17 cellular contexts compared by ENCODE assay signal in genomic region chr11:15901046-15901445, GRCh38.
A peak's percentile ranks its signal among the peaks of the same experiment; 100 is the strongest.
DNase-seq lines count a peak whose midpoint lies in the region; ATAC-seq and TF ChIP-seq lines count a peak whose summit lies in the region.
"Had no signal": no experiment of that assay in that cellular context is flagged by ENCODE, and none has a peak within 500 bp of the region (broad histone marks: within the 10 kb centered on the region; RNA-seq: fewer than 3 reads in every experiment).

No MANE protein-coding gene starts in this region.

- no peak overlapping the region for H2BK5ac ChIP-seq in H9 (ENCODE audit: insufficient read length, low read length)

- H3K18ac ChIP-seq in H9 (ENCODE audit: insufficient read length, low read depth, low read length), result no peak overlapping the region

- H4K91ac ChIP-seq in H9 (ENCODE audit: insufficient read length, low read depth, low read length), result no peak overlapping the region

- no peak overlapping the region for H2BK15ac ChIP-seq in H9 (ENCODE audit: low read depth, low read length)

- no peak overlapping the region for H3K4me2 ChIP-seq in H9 (ENCODE audit: insufficient read depth, insufficient read length, low read length)

- H3K9ac ChIP-seq in H9 (ENCODE audit: extremely low read depth, insufficient read length, low read length), result no peak overlapping the region

- H4K5ac ChIP-seq in H9 (ENCODE audit: insufficient read length, low read depth, low read length), result no peak overlapping the region

- H2BK120ac ChIP-seq in H9 (ENCODE audit: low read depth, low read length, poor library complexity, severe bottlenecking), result no peak overlapping the region

- no peaks in the 10 kb centered on the region for H3K4me1 ChIP-seq in H9 (ENCODE audit: insufficient read depth, low read length)
- H3K4me1 ChIP-seq: thyroid gland had no signal

- DNase-seq in NCI-H748 (lab: John Stamatoyannopoulos, UW; ENCODE audit: unreplicated experiment) (peak; percentile 10), NCI-H748 treated with DMSO at 0.1 percent for 48 hours (lab: John Stamatoyannopoulos, UW) (no peak), fibroblast of villous mesenchyme (ENCODE audit: low read depth) (peak; percentile 91), memory B cell (ENCODE audit: low spot score in 2 of 2) (no peak), H9 (no peak), cerebellum (ENCODE audit: low spot score) (no peak)
- DNase-seq in activated T-cell treated with anti-CD3 and anti-CD28 coated beads, Interleukin-2, amount 50 U/mL, for 72 hours, result no peak
- DNase-seq: 8988T; activated CD8-positive, alpha-beta memory T cell treated with anti-CD3 and anti-CD28 coated beads for 24 hours; activated gamma-delta T cell treated with Interleukin-2 at 50 U/mL for 16 hours; effector CD8-positive, alpha-beta T cell; EL; foreskin melanocyte; MV-4-11; naive B cell; thyroid gland had no signal

- no peak overlapping the region for H3K4ac ChIP-seq in H9 (ENCODE audit: low read depth, low read length)

- H3K4me1 Mint-ChIP-seq in memory B cell (no peaks in the 10 kb centered on the region), H9 (peaks cover 5% of the 10 kb centered on the region in 2 experiments; a peak in 3 of 4 replicates)
- H3K4me1 Mint-ChIP-seq in activated T-cell treated with anti-CD3 and anti-CD28 coated beads, Interleukin-2, amount 50 U/mL, for 72 hours (ENCODE audit: low read depth), result no peaks in the 10 kb centered on the region
- H3K4me1 Mint-ChIP-seq: naive B cell had no signal

- no peak overlapping the region for H2BK12ac ChIP-seq in H9 (ENCODE audit: insufficient read length, low read depth, low read length)

- H3K27me3 ChIP-seq in H9 (ENCODE audit: insufficient read depth, low read length), result no peaks in the 10 kb centered on the region
- H3K27me3 ChIP-seq: thyroid gland had no signal

- no peaks in the 10 kb centered on the region for H3K23me2 ChIP-seq in H9 (ENCODE audit: insufficient read length, low read depth, low read length, poor library complexity, severe bottlenecking)

- no peak overlapping the region for H3K23ac ChIP-seq in H9 (ENCODE audit: insufficient read length, low read depth, low read length)

- no peak overlapping the region for H3K56ac ChIP-seq in H9 (ENCODE audit: insufficient read length, low read depth, low read length)

- H3K9me3 Mint-ChIP-seq in memory B cell, result no peaks in the 10 kb centered on the region
- H3K9me3 Mint-ChIP-seq in H9, result no peaks in the 10 kb centered on the region
- no peaks in the 10 kb centered on the region for H3K9me3 Mint-ChIP-seq in activated T-cell treated with anti-CD3 and anti-CD28 coated beads, Interleukin-2, amount 50 U/mL, for 72 hours
- H3K9me3 Mint-ChIP-seq: naive B cell had no signal

- H3K27ac Mint-ChIP-seq in memory B cell (peak overlapping the region; percentile 14), H9 (no peak overlapping the region)
- no peak overlapping the region for H3K27ac Mint-ChIP-seq in activated T-cell treated with anti-CD3 and anti-CD28 coated beads, Interleukin-2, amount 50 U/mL, for 72 hours
- H3K27ac Mint-ChIP-seq: naive B cell had no signal

- no peaks in the 10 kb centered on the region for H4K20me1 ChIP-seq in H9 (ENCODE audit: control insufficient read depth, insufficient read depth, insufficient read length)

- ATAC-seq in memory B cell (ENCODE audit: low read depth) (no peak), HG02973 (IDR thresholded peaks at IDR 0.05; ENCODE audit: unreplicated experiment) (no peak)
- ATAC-seq in activated T-cell treated with anti-CD3 and anti-CD28 coated beads, Interleukin-2, amount 50 U/mL, for 72 hours (replicated peaks in 1 of 2), result no peak

- no peaks in the 10 kb centered on the region for H3K36me3 Mint-ChIP-seq in memory B cell
- no peaks in the 10 kb centered on the region; a peak in 1 of 7 replicates for H3K36me3 Mint-ChIP-seq in H9 (ENCODE audit: insufficient read depth in 1 of 3, low read depth in 3 of 3)
- no peaks in the 10 kb centered on the region for H3K36me3 Mint-ChIP-seq in activated T-cell treated with anti-CD3 and anti-CD28 coated beads, Interleukin-2, amount 50 U/mL, for 72 hours (ENCODE audit: insufficient read depth in 2 of 2)
- H3K36me3 Mint-ChIP-seq: naive B cell had no signal

- no peak overlapping the region for H4K8ac ChIP-seq in H9 (replicated peaks; ENCODE audit: insufficient read length, low read depth, low read length)

- H3K27ac ChIP-seq in H9 (ENCODE audit: insufficient read length, low read depth, low read length), result no peak overlapping the region
- H3K27ac ChIP-seq: thyroid gland had no signal

- H2AFZ ChIP-seq in H9 (ENCODE audit: low read length), result no peak overlapping the region

- TF ChIP-seq CTCF in fibroblast of villous mesenchyme (IDR thresholded peaks at IDR 0.05; ENCODE audit: insufficient read depth, low read depth, low read length), result peak; percentile 48
- TF ChIP-seq CTCF in H9 (conservative IDR thresholded peaks at IDR 0.05), result no peak; the same call in 2 of the 3 replicates

- H3K14ac ChIP-seq in H9 (ENCODE audit: insufficient read depth, low read length), result no peak overlapping the region; the same call in 1 of the 2 replicates

- no peak overlapping the region for H3T11ph ChIP-seq in H9 (ENCODE audit: low read length)

- H2AK5ac ChIP-seq in H9 (ENCODE audit: insufficient read length, low read length), result no peak overlapping the region

- WGBS in H9 (ENCODE audit: extremely low coverage, insufficient read length, low lambda C conversion rate), result no CpG with 5 or more reads among the region's 6 CpGs

- H3K4me3 Mint-ChIP-seq in memory B cell (no peak overlapping the region), H9 (no peak overlapping the region)
- no peak overlapping the region for H3K4me3 Mint-ChIP-seq in activated T-cell treated with anti-CD3 and anti-CD28 coated beads, Interleukin-2, amount 50 U/mL, for 72 hours
- H3K4me3 Mint-ChIP-seq: naive B cell had no signal

- no peaks in the 10 kb centered on the region for H3K9me3 ChIP-seq in H9 (ENCODE audit: control insufficient read depth, low read depth, low read length)
- H3K9me3 ChIP-seq: thyroid gland had no signal

- no peaks in the 10 kb centered on the region for H3K79me2 ChIP-seq in H9 (ENCODE audit: insufficient read depth, low read length)

- H3K79me1 ChIP-seq in H9 (ENCODE audit: insufficient read depth, low read depth, low read length, poor library complexity, severe bottlenecking), result no peaks in the 10 kb centered on the region

- H2BK20ac ChIP-seq in H9 (ENCODE audit: low read depth, low read length, poor library complexity, severe bottlenecking), result no peak overlapping the region

- H3K4me3 ChIP-seq in fibroblast of villous mesenchyme (ENCODE audit: low read depth, low read length), result no peak overlapping the region
- H3K4me3 ChIP-seq: thyroid gland had no signal

- no peaks in the 10 kb centered on the region for H3K27me3 Mint-ChIP-seq in memory B cell
- peaks cover 10% of the 10 kb centered on the region for H3K27me3 Mint-ChIP-seq in H9 (ENCODE audit: low read depth)
- H3K27me3 Mint-ChIP-seq in activated T-cell treated with anti-CD3 and anti-CD28 coated beads, Interleukin-2, amount 50 U/mL, for 72 hours (ENCODE audit: low read depth), result no peaks in the 10 kb centered on the region
- H3K27me3 Mint-ChIP-seq: naive B cell had no signal

Comparison
In these comparisons a context has a peak if more than half of its experiments do, and no peak if none do; other contexts are left out.
1. DNase-seq: peak in NCI-H748 (single experiment) and fibroblast of villous mesenchyme (single experiment); none in NCI-H748 treated with DMSO at 0.1 percent for 48 hours (single experiment), memory B cell (0 of 2), H9 (single experiment), activated T-cell treated with anti-CD3 and anti-CD28 coated beads, Interleukin-2, amount 50 U/mL, for 72 hours (0 of 2) and cerebellum (single experiment).